8 cellular contexts compared by ENCODE assay signal in genomic region chr15:50909044-50909342, GRCh38. TPM values are rescaled to one million over a fixed set of nuclear protein-coding genes. Genes with fewer than 3 reads are reported as not detected.
DNase-seq lines count a peak whose midpoint lies in the region; ATAC-seq and TF ChIP-seq lines count a peak whose summit lies in the region.

No MANE protein-coding gene starts in this region.

- H3K9ac ChIP-seq in HCT116 (ENCODE audit: low read length): peak overlapping the region; percentile 93

- no peak for TF ChIP-seq POLR2A in HCT116 (IDR thresholded peaks at IDR 0.05; ENCODE audit: borderline replicate concordance, extremely low read depth, insufficient read depth, insufficient read length)

- H3K27me3 ChIP-seq in HCT116 (ENCODE audit: insufficient read depth, low read length): no peaks in the 10 kb centered on the region

- TF ChIP-seq CTCF in AG04449 (IDR thresholded peaks at IDR 0.05; ENCODE audit: insufficient read depth, low read length, missing control alignments): no peak
- no peak for TF ChIP-seq CTCF in HCT116 (IDR thresholded peaks at IDR 0.05 in 2 of 3, conservative IDR thresholded peaks at IDR 0.05 in 1 of 3; ENCODE audit: borderline replicate concordance in 1 of 3, insufficient read depth in 1 of 3, low read depth in 2 of 3, low read length in 2 of 3)

- H3K79me2 ChIP-seq in HCT116 (ENCODE audit: insufficient read depth, low read length): peaks cover 21% of the 10 kb centered on the region

- peak overlapping the region; percentile 89 for H3K4me3 ChIP-seq in AG04449 (ENCODE audit: low read depth, low read length)
- peak overlapping the region; percentile 94 for H3K4me3 ChIP-seq in HCT116 (replicated peaks in 1 of 2; ENCODE audit: low read depth in 1 of 2, low read length in 2 of 2)

- no peaks in the 10 kb centered on the region for H3K9me2 ChIP-seq in HCT116 (ENCODE audit: insufficient read depth)

- peaks cover 50% of the 10 kb centered on the region for H3K36me3 Mint-ChIP-seq in activated T-helper 17 cell treated with anti-CD3 and anti-CD28 coated beads, Interleukin-2, amount 50 U/mL, for 72 hours (ENCODE audit: low read depth)
- H3K36me3 Mint-ChIP-seq in immature natural killer cell: peaks cover 2 to 10% (median 3%) of the 10 kb centered on the region in 3 donors

- peaks cover 12% of the 10 kb centered on the region for H3K4me1 Mint-ChIP-seq in activated T-helper 17 cell treated with anti-CD3 and anti-CD28 coated beads, Interleukin-2, amount 50 U/mL, for 72 hours
- peaks cover 29 to 42% of the 10 kb centered on the region in 2 donors for H3K4me1 Mint-ChIP-seq in immature natural killer cell

- no peak for TF ChIP-seq RAD21 in HCT116 (IDR thresholded peaks at IDR 0.05; ENCODE audit: low read depth)

- peak overlapping the region; percentile 90 for H3K4me3 Mint-ChIP-seq in activated T-helper 17 cell treated with anti-CD3 and anti-CD28 coated beads, Interleukin-2, amount 50 U/mL, for 72 hours
- H3K4me3 Mint-ChIP-seq in immature natural killer cell: peak overlapping the region; percentile 88 to 96 (median 90)

- peak overlapping the region; percentile 96 for H3K27ac Mint-ChIP-seq in activated T-helper 17 cell treated with anti-CD3 and anti-CD28 coated beads, Interleukin-2, amount 50 U/mL, for 72 hours
- peak overlapping the region; percentile 90 to 100 (median 96) for H3K27ac Mint-ChIP-seq in immature natural killer cell

- TSS peak; percentile 38 for BruUV-seq in HCT116 (replicated peaks; lab: Mats Ljungman, UMichigan)

- no peaks in the 10 kb centered on the region for H3K9me3 Mint-ChIP-seq in activated T-helper 17 cell treated with anti-CD3 and anti-CD28 coated beads, Interleukin-2, amount 50 U/mL, for 72 hours
- no peaks in the 10 kb centered on the region for H3K9me3 Mint-ChIP-seq in immature natural killer cell

- POLR2A ChIA-PET in AG04449 (lab: Yijun Ruan, JAX): interaction anchor here (0.7 to 1.1 kb wide), 3 partner anchors 23 to 232 kb away, joined by 3 read pairs; no protein-coding TSS in a partner anchor
- POLR2A ChIA-PET in HCT116 (lab: Charles Lee): no interaction called here

- peak overlapping the region; percentile 98 for H3K4me2 ChIP-seq in HCT116 (ENCODE audit: low read length)

- RAD21 ChIA-PET in HCT116 (lab: Charles Lee; ENCODE audit: low non-redundant PET in 1 of 2, low total read pairs in 2 of 2, uncharacterized antibody in 2 of 2, unreplicated experiment in 2 of 2): no interaction called here

- H3K36me3 ChIP-seq in HCT116 (ENCODE audit: control insufficient read depth in 1 of 2, insufficient read depth in 2 of 2, low read length in 2 of 2): peaks cover 0 to 6% of the 10 kb centered on the region in 2 experiments; a peak in 1 of 4 replicates

- peak overlapping the region; percentile 88 for H3K27ac ChIP-seq in HCT116 (ENCODE audit: low read depth, low read length)
- peak overlapping the region; percentile 83 for H3K27ac ChIP-seq in substantia nigra (ENCODE audit: low read depth, low read length, poor library complexity, severe bottlenecking)

- DNase-seq in AG04449 (ENCODE audit: low read depth, low spot score) (no peak), HCT116 (ENCODE audit: low read depth, low spot score) (no peak), immature natural killer cell (no peak), substantia nigra (lab: John Stamatoyannopoulos, UW) (no peak), MV-4-11 (lab: John Stamatoyannopoulos, UW) (no peak)

- no peak overlapping the region for H2AFZ ChIP-seq in HCT116 (ENCODE audit: low read depth, low read length, poor library complexity, severe bottlenecking)

- CTCF ChIA-PET in AG04449 (lab: Yijun Ruan, JAX) (interaction anchor here (0.5 to 3.4 kb wide), 18 partner anchors 9 to 761 kb away, joined by 3 to 32 read pairs (median 3); no protein-coding TSS in a partner anchor), HCT116 (lab: Charles Lee) (no interaction called here)

- H3K9me3 ChIP-seq in HCT116 (ENCODE audit: control insufficient read depth in 1 of 2, insufficient read depth in 1 of 2, low read depth in 1 of 2, low read length in 2 of 2): no peaks in the 10 kb centered on the region

- no peak for ATAC-seq in HCT116
- ATAC-seq in activated T-helper 17 cell treated with anti-CD3 and anti-CD28 coated beads, Interleukin-2, amount 50 U/mL, for 72 hours (replicated peaks): no peak
- no peak for ATAC-seq in HG03039 (IDR thresholded peaks at IDR 0.05; ENCODE audit: unreplicated experiment)
- ATAC-seq in HG03045 (IDR thresholded peaks at IDR 0.05; ENCODE audit: unreplicated experiment): no peak

- H4K20me1 ChIP-seq in HCT116 (ENCODE audit: insufficient read depth): no peaks in the 10 kb centered on the region

- peaks cover 10 to 21% of the 10 kb centered on the region in 2 experiments; a peak in 3 of 4 replicates for H3K4me1 ChIP-seq in HCT116 (ENCODE audit: control insufficient read depth in 1 of 2, insufficient read depth in 2 of 2, low read length in 2 of 2)

- no peaks in the 10 kb centered on the region for H3K27me3 Mint-ChIP-seq in activated T-helper 17 cell treated with anti-CD3 and anti-CD28 coated beads, Interleukin-2, amount 50 U/mL, for 72 hours
- peaks cover 11 to 24% (median 17%) of the 10 kb centered on the region in 3 donors for H3K27me3 Mint-ChIP-seq in immature natural killer cell (ENCODE audit: low read depth in 3 of 3)

- intact Hi-C loops in HCT116 (cut with micrococcal nuclease): loop anchor here (5.0 kb wide), 1 partner anchor 552 kb away; the partner anchor contains the start of gene GABPB1

TF ChIP-seq in HCT116, 20 proteins besides CTCF, POLR2A, EP300 and RAD21:
- TF ChIP-seq SIN3A (IDR thresholded peaks at IDR 0.05; ENCODE audit: low read depth) (no peak), TCF7L2 (IDR thresholded peaks at IDR 0.05; ENCODE audit: borderline replicate concordance, extremely low read depth, insufficient read depth, insufficient read length) (peak; percentile 7)
TF ChIP-seq in HCT116: peak in this region for 1.

RNA-seq across cellular contexts. Expression of gene AP4E1, which starts 0.5 kb away (rescaled TPM):
- 10.1 TPM for total RNA-seq in HCT116 (2021; ENCODE audit: unreplicated experiment)
- polyA plus RNA-seq in HCT116 (2012): 1.8 and 2.1 TPM in 2 replicates
- 10 to 100 TPM; 10.6 to 15.6 TPM for total RNA-seq in activated T-helper 17 cell treated with anti-CD3 and anti-CD28 coated beads, Interleukin-2, amount 50 U/mL, for 72 hours
- 1 to 10 TPM; 2.3 to 7.0 (median 3.2) TPM for polyA plus RNA-seq in immature natural killer cell
